Comparison of ENCODE assay signal across 25 cellular contexts in the genomic region with DNA sequence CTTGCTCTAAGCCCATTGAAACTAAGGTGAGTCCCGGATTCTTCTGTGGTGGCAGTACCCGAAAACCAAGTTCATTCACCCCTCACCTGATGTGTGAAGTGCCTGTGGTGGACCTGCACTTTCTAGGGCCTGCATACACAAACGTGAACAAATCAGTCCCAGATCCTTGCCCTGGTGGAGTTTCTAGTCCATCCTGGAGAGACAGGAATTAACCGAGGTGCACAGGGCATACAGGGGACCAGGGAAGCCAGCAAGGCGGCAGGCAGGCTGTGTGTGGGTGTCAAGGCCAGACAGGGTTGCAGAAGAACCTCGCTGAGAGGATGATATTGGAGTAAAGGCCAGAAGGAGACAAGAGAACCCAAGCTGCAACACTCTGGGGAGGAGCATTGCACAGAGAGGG.
"Had no signal": no experiment of that assay in that cellular context is flagged by ENCODE, and none has a peak within 500 bp of the region (broad histone marks: within the 10 kb centered on the region; RNA-seq: fewer than 3 reads in every experiment).

No MANE protein-coding gene starts in this region.

- H3K4me3 ChIP-seq: neural progenitor cell, pancreas, psoas muscle, right lobe of liver, sigmoid colon, suprapubic skin, testis, tibial artery, transverse colon, upper lobe of right lung, uterus had no signal

- H3K9ac ChIP-seq: neural progenitor cell had no signal

- H3K9me3 ChIP-seq: neutrophil, right lobe of liver, suprapubic skin, testis, tibial artery, upper lobe of right lung, uterus had no signal

- H3K4me1 ChIP-seq: neural progenitor cell, pancreas, psoas muscle, right lobe of liver, suprapubic skin, tibial artery, transverse colon, upper lobe of right lung, uterus had no signal

- H2AFZ ChIP-seq: neural progenitor cell had no signal

- ATAC-seq: naive thymus-derived CD4-positive, alpha-beta T cell; natural killer cell; pancreas; psoas muscle; right cardiac atrium; stimulated activated effector memory CD8-positive, alpha-beta T cell treated with anti-CD3 and anti-CD28 coated beads, Interleukin-12 subunit alpha, Interleukin-12 subunit beta, amount 100 ng/mL, for 72 hours; stimulated activated naive B cell treated with anti-CD40 and anti-IgM and Interleukin-4, amounts not matched to agents 10 μg/mL and 1 μg/mL and 100 μg/mL, for 72 hours had no signal

- H3K36me3 ChIP-seq: neural progenitor cell, neutrophil, pancreas, right lobe of liver, sigmoid colon, suprapubic skin, tibial artery, transverse colon, upper lobe of right lung, uterus had no signal

- DNase-seq: naive thymus-derived CD4-positive, alpha-beta T cell; natural killer cell; nucleus accumbens; psoas muscle; right cardiac atrium; right lobe of liver; sigmoid colon; small intestine; stimulated activated CD4-positive, alpha-beta T cell treated with anti-CD3 and anti-CD28 coated beads, Interleukin-15, amount 100 ng/mL, for 24 hours; stimulated activated CD4-positive, alpha-beta T cell treated with anti-CD3 and anti-CD28 coated beads, Interleukin-2, amount 100 ng/mL, for 24 hours; stimulated activated CD4-positive, alpha-beta T cell treated with anti-CD3 and anti-CD28 coated beads, Interleukin-2, amount 100 ng/mL, for 48 hours; stimulated activated CD4-positive, alpha-beta T cell treated with anti-CD3 and anti-CD28 coated beads, Interleukin-4, amount 100 ng/mL, for 24 hours; stimulated activated naive B cell treated with anti-CD40 and anti-IgM and Interleukin-4, amounts not matched to agents 10 μg/mL and 1 μg/mL and 100 μg/mL, for 72 hours; stimulated activated naive CD4-positive, alpha-beta T cell treated with Interleukin-2 at 50 U/mL for 16 hours; substantia nigra; testis; tibial artery; transverse colon; upper lobe of right lung; uterus had no signal

- H3K4me2 ChIP-seq: neural progenitor cell had no signal

- H3K27me3 ChIP-seq: neural progenitor cell, neutrophil, pancreas, right lobe of liver, sigmoid colon, suprapubic skin, testis, tibial artery, transverse colon, upper lobe of right lung, uterus had no signal

- H3K27ac ChIP-seq: neural progenitor cell, neutrophil, pancreas, psoas muscle, right lobe of liver, sigmoid colon, suprapubic skin, testis, tibial artery, transverse colon, upper lobe of right lung, uterus had no signal
